12 cellular contexts compared by ENCODE assay signal in the genomic region with DNA sequence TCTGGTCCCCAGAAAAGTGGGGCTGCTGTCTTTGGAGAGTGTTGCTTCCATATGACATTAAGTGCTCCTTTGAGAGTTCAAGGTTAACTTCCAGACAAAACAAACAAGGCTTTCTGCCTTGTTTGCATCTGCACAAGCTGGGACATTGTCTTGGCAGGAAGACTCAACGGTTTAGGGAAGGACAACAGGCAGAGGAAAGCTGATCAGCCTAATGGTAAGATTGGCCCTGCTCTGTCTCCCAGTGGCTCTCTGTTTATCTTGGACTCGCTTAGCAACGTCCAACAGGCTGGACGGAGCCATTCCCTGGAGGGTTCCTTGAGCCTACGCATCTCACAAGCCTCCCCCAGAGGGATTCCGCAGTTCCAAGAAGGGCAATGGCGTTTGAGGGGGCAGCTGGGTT.
DNase-seq lines count a peak whose midpoint lies in the region; ATAC-seq lines count a peak whose summit lies in the region.
"Had no signal": no experiment of that assay in that cellular context is flagged by ENCODE, and none has a peak within 500 bp of the region (broad histone marks: within the 10 kb centered on the region; RNA-seq: fewer than 3 reads in every experiment).

No MANE protein-coding gene starts in this region.

- H3K27me3 ChIP-seq in NT2/D1 (ENCODE audit: insufficient read depth, insufficient read length) (no peaks in the 10 kb centered on the region), duodenal mucosa (ENCODE audit: control insufficient read depth in 1 of 2, insufficient read depth in 2 of 2, low read length in 2 of 2) (no peaks in the 10 kb centered on the region), subcutaneous abdominal adipose tissue (ENCODE audit: control insufficient read depth in 5 of 5, insufficient read depth in 4 of 5, low read length in 5 of 5) (no peaks in the 10 kb centered on the region)

- H3K4me1 ChIP-seq in NT2/D1 (ENCODE audit: insufficient read depth, insufficient read length) (peaks cover 4% of the 10 kb centered on the region), duodenal mucosa (ENCODE audit: control insufficient read depth in 1 of 2, insufficient read depth in 2 of 2, low read length in 2 of 2) (peaks cover 0 to 4% of the 10 kb centered on the region in 2 donors), subcutaneous abdominal adipose tissue (ENCODE audit: control insufficient read depth in 5 of 5, insufficient read depth in 5 of 5, low read length in 5 of 5) (peaks cover 2 to 42% (median 35%) of the 10 kb centered on the region in 5 donors)

- ATAC-seq in GM18867 (IDR thresholded peaks at IDR 0.05; ENCODE audit: unreplicated experiment) = no peak
- ATAC-seq in GM18868 (IDR thresholded peaks at IDR 0.05; ENCODE audit: unreplicated experiment) = no peak

- H3K4me3 ChIP-seq in NT2/D1 (ENCODE audit: insufficient read length, low read depth) = no peak overlapping the region
- H3K4me3 ChIP-seq in duodenal mucosa (ENCODE audit: low read depth in 1 of 2, low read length in 2 of 2) = no peak overlapping the region
- no peak overlapping the region for H3K4me3 ChIP-seq in subcutaneous abdominal adipose tissue (ENCODE audit: low read depth in 1 of 5, low read length in 5 of 5)
- H3K4me3 ChIP-seq: SK-N-MC had no signal

- H3K36me3 ChIP-seq in NT2/D1 (ENCODE audit: insufficient read depth, insufficient read length, low read length) = no peaks in the 10 kb centered on the region
- no peaks in the 10 kb centered on the region for H3K36me3 ChIP-seq in duodenal mucosa (ENCODE audit: control insufficient read depth in 1 of 2, insufficient read depth in 2 of 2, low read length in 2 of 2)
- H3K36me3 ChIP-seq in subcutaneous abdominal adipose tissue (ENCODE audit: control insufficient read depth in 5 of 5, insufficient read depth in 5 of 5, low read length in 5 of 5) = no peaks in the 10 kb centered on the region

- peak overlapping the region; percentile 4 for H3K27ac ChIP-seq in duodenal mucosa (ENCODE audit: low read depth, low read length)
- peak overlapping the region; percentile 67 for H3K27ac ChIP-seq in subcutaneous abdominal adipose tissue (ENCODE audit: low read depth, low read length)
- H3K27ac ChIP-seq: SK-N-MC had no signal

- DNase-seq in NT2/D1 (ENCODE audit: low read depth, low spot score) (peak; percentile 38), left kidney (ENCODE audit: low read depth, low spot score) (peak; percentile 74), OCI-M2 (lab: John Stamatoyannopoulos, UW; ENCODE audit: unreplicated experiment) (no peak)
- DNase-seq: activated T-cell treated with anti-CD3 and anti-CD28 coated beads, Interleukin-2, amount 50 U/mL, for 24 hours; cerebellar nuclear complex; hypothalamus; NCI-H446 had no signal

- H3K9me3 ChIP-seq in NT2/D1 (ENCODE audit: insufficient read depth, low read length) (no peaks in the 10 kb centered on the region), duodenal mucosa (ENCODE audit: control insufficient read depth in 1 of 2, low read length in 2 of 2) (no peaks in the 10 kb centered on the region), subcutaneous abdominal adipose tissue (ENCODE audit: control insufficient read depth in 5 of 5, low read length in 5 of 5) (no peaks in the 10 kb centered on the region)

- no peak overlapping the region for H3K9ac ChIP-seq in NT2/D1 (ENCODE audit: insufficient read length, low read depth)
- no peak overlapping the region for H3K9ac ChIP-seq in duodenal mucosa (ENCODE audit: low read depth in 1 of 2, low read length in 2 of 2)
- H3K9ac ChIP-seq in subcutaneous abdominal adipose tissue (ENCODE audit: low read length in 5 of 5) = peak overlapping the region in 1 of 5 donors; percentile 22
